In genomic region chr17:4215882-4216411, GRCh38 we compare ENCODE assay signal across 8 cellular contexts. TPM values are rescaled to one million over a fixed set of nuclear protein-coding genes. Genes with fewer than 3 reads are reported as not detected.
DNase-seq lines count a peak whose midpoint lies in the region; ATAC-seq and TF ChIP-seq lines count a peak whose summit lies in the region.
"Had no signal": no experiment of that assay in that cellular context is flagged by ENCODE, and none has a peak within 500 bp of the region (broad histone marks: within the 10 kb centered on the region; RNA-seq: fewer than 3 reads in every experiment).

No MANE protein-coding gene starts in this region.

- H3K36me3 ChIP-seq in DOHH2 (ENCODE audit: control insufficient read depth, low read length) (peaks cover 33% of the 10 kb centered on the region), neural progenitor cell (no peaks in the 10 kb centered on the region), neuronal stem cell (replicated peaks in 1 of 2; ENCODE audit: control insufficient read depth in 2 of 2, insufficient read depth in 2 of 2, low read length in 2 of 2) (peaks cover 2 to 69% of the 10 kb centered on the region in 2 donors)

- H3K4me3 Mint-ChIP-seq in WTC11 = no peak overlapping the region
- no peak overlapping the region for H3K4me3 Mint-ChIP-seq in neural progenitor cell

- no peaks in the 10 kb centered on the region for H3K9me2 ChIP-seq in DOHH2 (replicated peaks; ENCODE audit: control insufficient read depth, low read length)

- H4K8ac ChIP-seq in neuronal stem cell (ENCODE audit: low read depth, low read length) = no peak overlapping the region

- POLR2A ChIA-PET in WTC11 (lab: Charles Lee) = interaction anchor here (0.7 kb wide), 1 partner anchor 88 kb away, joined by 3 read pairs; no protein-coding TSS in a partner anchor

- whole genome bisulfite sequencing in neuronal stem cell (ENCODE audit: extremely low coverage in 2 of 2, insufficient read length in 2 of 2, insufficient replicate concordance in 1 of 2), 2 donors = no CpG with 5 or more reads among the region's 6 CpGs

- no peaks in the 10 kb centered on the region for H3K9me3 ChIP-seq in DOHH2 (ENCODE audit: control insufficient read depth, insufficient read depth, low read length)
- H3K9me3 ChIP-seq in neural progenitor cell (ENCODE audit: low read depth) = no peaks in the 10 kb centered on the region
- no peaks in the 10 kb centered on the region for H3K9me3 ChIP-seq in neuronal stem cell (replicated peaks in 1 of 2; ENCODE audit: control insufficient read depth in 2 of 2, insufficient read depth in 1 of 2, low read depth in 1 of 2, low read length in 2 of 2)

- H2AFZ ChIP-seq in neural progenitor cell (replicated peaks) (no peak overlapping the region), neuronal stem cell (ENCODE audit: low read length) (no peak overlapping the region)

- H3K23ac ChIP-seq in neuronal stem cell (ENCODE audit: low read depth, low read length, poor library complexity) = no peak overlapping the region

- H3K27me3 Mint-ChIP-seq in WTC11 (ENCODE audit: low read depth) (no peaks in the 10 kb centered on the region), neural progenitor cell (ENCODE audit: insufficient read depth, low read depth) (peaks cover 2% of the 10 kb centered on the region)

- H3K4me1 ChIP-seq in DOHH2 (ENCODE audit: control insufficient read depth, low read length) (peaks cover 20% of the 10 kb centered on the region), neural progenitor cell (no peaks in the 10 kb centered on the region), neuronal stem cell (ENCODE audit: control insufficient read depth in 2 of 2, insufficient read depth in 1 of 2, low read depth in 1 of 2, low read length in 2 of 2) (no peaks in the 10 kb centered on the region)

- H3K79me2 ChIP-seq in DOHH2 (ENCODE audit: control insufficient read depth, low read length) (peaks cover 34% of the 10 kb centered on the region), neural progenitor cell (ENCODE audit: low read depth) (peaks cover 37% of the 10 kb centered on the region)

- H3K27me3 ChIP-seq in DOHH2 (ENCODE audit: control insufficient read depth, low read length) = no peaks in the 10 kb centered on the region
- H3K27me3 ChIP-seq in neural progenitor cell = no peaks in the 10 kb centered on the region
- no peaks in the 10 kb centered on the region for H3K27me3 ChIP-seq in neuronal stem cell (ENCODE audit: control insufficient read depth in 3 of 3, insufficient read depth in 3 of 3, low read depth in 1 of 3, low read length in 3 of 3)
- H3K27me3 ChIP-seq: dorsolateral prefrontal cortex had no signal

- H3K18ac ChIP-seq in neuronal stem cell (ENCODE audit: low read length) = no peak overlapping the region

- no peak overlapping the region for H3K9ac ChIP-seq in neural progenitor cell
- no peak overlapping the region for H3K9ac ChIP-seq in neuronal stem cell (ENCODE audit: low read depth, low read length, poor library complexity)

- no peak overlapping the region for H3K4ac ChIP-seq in neuronal stem cell (ENCODE audit: low read length)

- H3K36me3 Mint-ChIP-seq in WTC11 (peaks cover 14% of the 10 kb centered on the region), neural progenitor cell (peaks cover 3% of the 10 kb centered on the region)

- no peak overlapping the region for H2BK120ac ChIP-seq in neuronal stem cell (ENCODE audit: low read depth, low read length)

- H2AK5ac ChIP-seq in neuronal stem cell (ENCODE audit: low read depth, low read length) = no peak overlapping the region

- H3K14ac ChIP-seq in neuronal stem cell (ENCODE audit: low read length) = no peak overlapping the region

- H3F3A ChIP-seq in DOHH2 (ENCODE audit: control insufficient read depth, insufficient read depth) = peaks cover 9% of the 10 kb centered on the region; the same call in 1 of the 2 replicates
- peaks cover 14% of the 10 kb centered on the region for H3F3A ChIP-seq in neural progenitor cell (ENCODE audit: low read depth)

- no peak overlapping the region for H4K91ac ChIP-seq in neuronal stem cell (ENCODE audit: low read depth, low read length, poor library complexity)

- no peak overlapping the region for H2BK5ac ChIP-seq in neuronal stem cell (ENCODE audit: low read length)

- CTCF ChIA-PET in WTC11 (lab: Charles Lee) = interaction anchor here (0.6 to 4.0 kb wide), 42 partner anchors 9 to 298 kb away, joined by 3 to 39 read pairs (median 4); partner anchors contain the start of gene ZZEF1

- no peak overlapping the region for H2BK15ac ChIP-seq in neuronal stem cell (ENCODE audit: low read length)

- H2BK12ac ChIP-seq in neuronal stem cell (ENCODE audit: low read length) = no peak overlapping the region

- H3K4me2 ChIP-seq in DOHH2 (ENCODE audit: low read length) (peak overlapping the region; percentile 48), neural progenitor cell (no peak overlapping the region), neuronal stem cell (ENCODE audit: insufficient read depth, low read length, poor library complexity, severe bottlenecking) (no peak overlapping the region)

- DNase-seq in NCI-H1105 (lab: John Stamatoyannopoulos, UW) = peak; percentile 33
- DNase-seq in WTC11 (ENCODE audit: low spot score) = no peak
- no peak for DNase-seq in neural progenitor cell (ENCODE audit: low spot score)
- no peak for DNase-seq in NCI-H446 (lab: John Stamatoyannopoulos, UW)
- no peak for DNase-seq in SIG-M5 (lab: John Stamatoyannopoulos, UW)
- no peak for DNase-seq in neuronal stem cell (ENCODE audit: low spot score)

- H3K9me3 Mint-ChIP-seq in WTC11 (no peaks in the 10 kb centered on the region), neural progenitor cell (no peaks in the 10 kb centered on the region)

- no peak for ATAC-seq in WTC11

- H3K4me3 ChIP-seq in DOHH2 (ENCODE audit: low read length) (no peak overlapping the region), neural progenitor cell (no peak overlapping the region), neuronal stem cell (ENCODE audit: low read length in 2 of 2) (no peak overlapping the region)

- H3K27ac Mint-ChIP-seq in WTC11 (peak overlapping the region; percentile 93), neural progenitor cell (no peak overlapping the region)

- H3K4me1 Mint-ChIP-seq in WTC11 = peaks cover 23% of the 10 kb centered on the region
- no peaks in the 10 kb centered on the region for H3K4me1 Mint-ChIP-seq in neural progenitor cell

- no peak for TF ChIP-seq CTCF in DOHH2 (IDR thresholded peaks at IDR 0.05; ENCODE audit: low read depth, low read length, poor library complexity, severe bottlenecking)
- TF ChIP-seq CTCF in WTC11 (IDR thresholded peaks at IDR 0.05) = no peak; the same call in 1 of the 2 replicates
- TF ChIP-seq CTCF in neural progenitor cell (IDR thresholded peaks at IDR 0.05) = no peak

- H3K27ac ChIP-seq in DOHH2 (ENCODE audit: low read depth, low read length) (no peak overlapping the region), neural progenitor cell (peak overlapping the region; percentile 32), neuronal stem cell (replicated peaks; ENCODE audit: low read length) (no peak overlapping the region)

- H4K20me1 ChIP-seq in DOHH2 (ENCODE audit: control insufficient read depth, insufficient read depth, low read depth, low read length) = no peaks in the 10 kb centered on the region
- peaks cover 7% of the 10 kb centered on the region for H4K20me1 ChIP-seq in neural progenitor cell (ENCODE audit: low read depth)

- no peaks in the 10 kb centered on the region for H3K79me1 ChIP-seq in neuronal stem cell (ENCODE audit: low read depth, low read length)

TF ChIP-seq in WTC11, 78 proteins besides CTCF, POLR2A, EP300 and RAD21:
- TF ChIP-seq NR2C2 (CRISPR knock-in tag; IDR thresholded peaks at IDR 0.05) = no peak
- TF ChIP-seq USF1 (CRISPR knock-in tag; IDR thresholded peaks at IDR 0.05) = no peak
- no peak for TF ChIP-seq SOX15 (CRISPR knock-in tag; IDR thresholded peaks at IDR 0.05)
- TF ChIP-seq ZNF121 (CRISPR knock-in tag; IDR thresholded peaks at IDR 0.05) = no peak
- no peak for TF ChIP-seq ZNF317 (CRISPR knock-in tag; IDR thresholded peaks at IDR 0.05; ENCODE audit: borderline replicate concordance, low read depth)
- no peak for TF ChIP-seq STAT6 (CRISPR knock-in tag; conservative IDR thresholded peaks at IDR 0.05; ENCODE audit: low read depth)

RNA-seq across cellular contexts. Expression of gene ANKFY1, which starts 47.8 kb away (rescaled TPM):
- total RNA-seq in WTC11 (2021) (44.8 to 46.8 TPM (median 45.3 TPM) in 3 replicates), neural progenitor cell (ENCODE audit: low replicate concordance) (39.3 and 39.8 TPM in 2 replicates)
- 17.7 TPM for polyA plus RNA-seq in neuronal stem cell (2013, experiment 1 of 2)
- 18.3 TPM for polyA plus RNA-seq in neuronal stem cell (2013, experiment 2 of 2)
